24 cellular contexts compared by ENCODE assay signal in genomic region chr17:43822566-43823190, GRCh38. TPM values are rescaled to one million over a fixed set of nuclear protein-coding genes. Genes with fewer than 3 reads are reported as not detected.
DNase-seq lines count a peak whose midpoint lies in the region; ATAC-seq and TF ChIP-seq lines count a peak whose summit lies in the region.
"Had no signal": no experiment of that assay in that cellular context is flagged by ENCODE, and none has a peak within 500 bp of the region (broad histone marks: within the 10 kb centered on the region; RNA-seq: fewer than 3 reads in every experiment).

No MANE protein-coding gene starts in this region.

- no peak overlapping the region for H3K9ac ChIP-seq in parathyroid adenoma

- H3K36me3 Mint-ChIP-seq in GM23338 (ENCODE audit: low read depth) = peaks cover 3% of the 10 kb centered on the region; the same call in 1 of the 3 replicates
- H3K36me3 Mint-ChIP-seq: natural killer cell had no signal

- H3K9me3 Mint-ChIP-seq in GM23338 = no peaks in the 10 kb centered on the region
- H3K9me3 Mint-ChIP-seq: natural killer cell had no signal

- H3K27me3 ChIP-seq in parathyroid adenoma (ENCODE audit: control insufficient read depth, insufficient read depth, low read length) = no peaks in the 10 kb centered on the region
- H3K27me3 ChIP-seq in GM23338 (ENCODE audit: insufficient read depth) = no peaks in the 10 kb centered on the region
- no peaks in the 10 kb centered on the region for H3K27me3 ChIP-seq in tibial nerve
- H3K27me3 ChIP-seq: ovary, transverse colon had no signal

- no peaks in the 10 kb centered on the region; the same call in 1 of the 2 replicates for H4K20me1 ChIP-seq in GM23338 (replicated peaks; ENCODE audit: insufficient read depth)

- H3K36me3 ChIP-seq in parathyroid adenoma (ENCODE audit: control insufficient read depth, insufficient read depth, low read length) (no peaks in the 10 kb centered on the region), GM23338 (ENCODE audit: insufficient read depth) (no peaks in the 10 kb centered on the region), tibial nerve (peaks cover 0 to 51% (median 0%) of the 10 kb centered on the region in 3 donors)
- H3K36me3 ChIP-seq: ovary, transverse colon had no signal

- WGBS in tibial nerve, 2 donors = 88 to 92% methylated on average over 5 of the region's 5 CpGs

- H3K4me3 ChIP-seq in parathyroid adenoma (ENCODE audit: low read depth, low read length) = no peak overlapping the region
- H3K4me3 ChIP-seq in GM23338 = no peak overlapping the region
- H3K4me3 ChIP-seq in tibial nerve = no peak overlapping the region
- H3K4me3 ChIP-seq: ovary, transverse colon had no signal

- no peaks in the 10 kb centered on the region for H3K4me1 Mint-ChIP-seq in GM23338
- H3K4me1 Mint-ChIP-seq: natural killer cell had no signal

- H3K27me3 Mint-ChIP-seq in GM23338 (ENCODE audit: insufficient read depth, low read depth, poor library complexity) = no peaks in the 10 kb centered on the region

- no peak for TF ChIP-seq CTCF in parathyroid adenoma (IDR thresholded peaks at IDR 0.05)
- TF ChIP-seq CTCF in GM23338 (conservative IDR thresholded peaks at IDR 0.05; ENCODE audit: low read depth in 2 of 2) = no peak
- TF ChIP-seq CTCF in tibial nerve (IDR thresholded peaks at IDR 0.05) = no peak

- peak overlapping the region; percentile 54 for H3K27ac ChIP-seq in parathyroid adenoma
- H3K27ac ChIP-seq in GM23338 (ENCODE audit: low read depth) = no peak overlapping the region
- H3K27ac ChIP-seq in tibial nerve = no peak overlapping the region
- H3K27ac ChIP-seq: ovary, transverse colon had no signal

- H3K4me2 ChIP-seq in parathyroid adenoma (ENCODE audit: low read length) = no peak overlapping the region
- no peak overlapping the region for H3K4me2 ChIP-seq in GM23338

- peak; percentile 4 for DNase-seq in HCEC 1CT
- peak; percentile 7 for DNase-seq in NCI-H2196 treated with DMSO at 0.1 percent for 48 hours (lab: John Stamatoyannopoulos, UW; ENCODE audit: unreplicated experiment)
- no peak for DNase-seq in left cardiac atrium
- no peak for DNase-seq in GM23338 (ENCODE audit: low spot score)
- DNase-seq in kidney glomerular epithelial cell (lab: John Stamatoyannopoulos, UW) = no peak
- no peak for DNase-seq in tibial nerve (ENCODE audit: low spot score in 2 of 2)
- DNase-seq in activated CD4-positive, CD25-positive, alpha-beta regulatory T cell treated with anti-CD3 and anti-CD28 coated beads, Interleukin-2, amount 50 U/mL, for 72 hours = no peak
- DNase-seq: activated CD4-positive, alpha-beta T cell treated with anti-CD3 and anti-CD28 coated beads, Interleukin-2, amount 50 U/mL, for 1 hour; activated CD8-positive, alpha-beta memory T cell treated with anti-CD3 and anti-CD28 coated beads, Interleukin-2, amount 50 U/mL, for 4 hours; cortex of kidney; DND-41; Kasumi-1; natural killer cell; NCI-H1092; NCI-H526 treated with DMSO at 0.1 percent for 48 hours; ovary; SIG-M5; stimulated activated naive CD4-positive, alpha-beta T cell treated with Interleukin-2 at 50 U/mL for 16 hours; T-helper 1 cell had no signal

- no peaks in the 10 kb centered on the region for H3K9me3 ChIP-seq in parathyroid adenoma (ENCODE audit: control insufficient read depth, low read length)
- H3K9me3 ChIP-seq in tibial nerve = no peaks in the 10 kb centered on the region
- H3K9me3 ChIP-seq: ovary, transverse colon had no signal

- TF ChIP-seq EP300 in tibial nerve (IDR thresholded peaks at IDR 0.05) = no peak

- TF ChIP-seq POLR2A in tibial nerve (IDR thresholded peaks at IDR 0.05) = no peak

- H3K4me1 ChIP-seq in parathyroid adenoma (no peaks in the 10 kb centered on the region), GM23338 (ENCODE audit: insufficient read depth) (no peaks in the 10 kb centered on the region), tibial nerve (no peaks in the 10 kb centered on the region)

- H2AFZ ChIP-seq in parathyroid adenoma (no peak overlapping the region), GM23338 (no peak overlapping the region)

- H3K27ac Mint-ChIP-seq in GM23338 = no peak overlapping the region
- H3K27ac Mint-ChIP-seq: natural killer cell had no signal

- no peaks in the 10 kb centered on the region for H3F3A ChIP-seq in GM23338 (replicated peaks; ENCODE audit: low read depth)

- H3K79me2 ChIP-seq in parathyroid adenoma = no peaks in the 10 kb centered on the region
- H3K79me2 ChIP-seq in GM23338 (replicated peaks; ENCODE audit: insufficient read depth) = no peaks in the 10 kb centered on the region

- H3K4me3 Mint-ChIP-seq in GM23338 = no peak overlapping the region
- H3K4me3 Mint-ChIP-seq: natural killer cell had no signal

- ATAC-seq in left cardiac atrium (peak; percentile 28 to 41), GM23338 (no peak)
- ATAC-seq: natural killer cell had no signal

- intact Hi-C loops in left cardiac atrium (cut with DNase I) = loop anchor here in 1 of 2 donors (2.0 kb wide), 1 partner anchor 50 kb away; no protein-coding TSS in a partner anchor

- no peaks in the 10 kb centered on the region for H3K9me2 ChIP-seq in GM23338 (ENCODE audit: insufficient read depth)

TF ChIP-seq in GM23338, 12 proteins besides CTCF, POLR2A, EP300 and RAD21 (continues in another document):
- no peak for TF ChIP-seq ZNF331 (CRISPR knock-in tag; IDR thresholded peaks at IDR 0.05; ENCODE audit: low read depth)

RNA-seq across cellular contexts. Expression of gene MPP3, which starts 10.3 kb away (rescaled TPM):
- 10 to 100 TPM; 30.7 to 74.2 TPM for total RNA-seq in left cardiac atrium
- total RNA-seq in GM23338 (2014; rRNA removed; shearing (Covaris generic)) = 4.2 and 6.6 TPM in 2 replicates
- 5.6 and 7.4 TPM in 2 replicates for polyA plus RNA-seq in GM23338 (2016; fragmentation: Nextera tagmentation; extraction: Ambion mirVana)
- 10 to 100 TPM; 19.2 to 31.5 (median 22.1) TPM for total RNA-seq in tibial nerve
- total RNA-seq: natural killer cell had no signal

RNA-seq across cellular contexts. Expression of gene CD300LG, which starts 24.3 kb away (rescaled TPM):
- 10 to 100 TPM; 14.5 to 15.0 TPM for total RNA-seq in left cardiac atrium
- not detected in 2 replicates for total RNA-seq in GM23338 (2014; rRNA removed; shearing (Covaris generic))
- not detected in 2 replicates for polyA plus RNA-seq in GM23338 (2016; fragmentation: Nextera tagmentation; extraction: Ambion mirVana)
- 10 to 100 TPM in 1 of 4 donors, 1 to 10 TPM in 3; 4.0 to 12.9 (median 8.1) TPM for total RNA-seq in tibial nerve
- total RNA-seq: bronchial epithelial cell, H4, natural killer cell had no signal

RNA-seq across cellular contexts. Expression of gene CFAP97D1, which starts 42.4 kb away (rescaled TPM):
- total RNA-seq in left cardiac atrium = not detected
- 0.07 and 0.12 TPM in 2 replicates for total RNA-seq in GM23338 (2014; rRNA removed; shearing (Covaris generic))
- 0.10 TPM in 1 of 2 replicates, not detected in the other for polyA plus RNA-seq in GM23338 (2016; fragmentation: Nextera tagmentation; extraction: Ambion mirVana)
- under 1 TPM in 1 of 4 donors, not detected in 3; 0.42 TPM for total RNA-seq in tibial nerve
- total RNA-seq: bronchial epithelial cell, H4, natural killer cell, transverse colon had no signal
- polyA plus RNA-seq: adipose tissue, ovary had no signal

RNA-seq across cellular contexts. Expression of gene DUSP3, which starts 43.9 kb away (rescaled TPM):
- total RNA-seq in left cardiac atrium (100 to 1,000 TPM; 149 to 204 TPM), tibial nerve (10 to 100 TPM; 38.6 to 50.1 (median 41.2) TPM)
- total RNA-seq in GM23338 (2014; rRNA removed; shearing (Covaris generic)) = 17.5 and 22.1 TPM in 2 replicates
- 14.7 and 15.4 TPM in 2 replicates for polyA plus RNA-seq in GM23338 (2016; fragmentation: Nextera tagmentation; extraction: Ambion mirVana)

Comparison
In these comparisons a context has a peak if more than half of its experiments do, and no peak if none do; other contexts are left out.
1. DNase-seq: peak in HCEC 1CT (single experiment) and NCI-H2196 treated with DMSO at 0.1 percent for 48 hours (single experiment); none in left cardiac atrium (single experiment), GM23338 (single experiment), kidney glomerular epithelial cell (single experiment), tibial nerve (0 of 2) and activated CD4-positive, CD25-positive, alpha-beta regulatory T cell treated with anti-CD3 and anti-CD28 coated beads, Interleukin-2, amount 50 U/mL, for 72 hours (single experiment).